23 cellular contexts compared by ENCODE assay signal in genomic region chr17:13212861-13213260, GRCh38.
"Had no signal": no experiment of that assay in that cellular context is flagged by ENCODE, and none has a peak within 500 bp of the region (broad histone marks: within the 10 kb centered on the region; RNA-seq: fewer than 3 reads in every experiment).

No MANE protein-coding gene starts in this region.

- H3K27ac ChIP-seq: neutrophil, prostate gland, sigmoid colon, thoracic aorta, WERI-Rb-1 had no signal

- DNase-seq: activated CD4-positive, alpha-beta T cell treated with anti-CD3 and anti-CD28 coated beads for 48 hours; activated CD4-positive, alpha-beta T cell treated with anti-CD3 and anti-CD28 coated beads, Interleukin-2, amount 50 U/mL, for 48 hours; activated CD8-positive, alpha-beta memory T cell treated with anti-CD3 and anti-CD28 coated beads, Interleukin-2, amount 50 U/mL, for 4 hours; activated gamma-delta T cell treated with Interleukin-2 at 50 U/mL for 16 hours; activated naive CD4-positive, alpha-beta T cell treated with anti-CD3 and anti-CD28 coated beads, Interleukin-2, amount 50 U/mL, for 16 hours; activated T-cell treated with anti-CD3 and anti-CD28 coated beads, Interleukin-2, amount 50 U/mL, for 24 hours; amniotic stem cell; central memory CD4-positive, alpha-beta T cell; head of caudate nucleus; hippocampal formation; kidney; naive B cell; nephron progenitor cell; sigmoid colon; small intestine; stimulated activated CD4-positive, alpha-beta T cell treated with anti-CD3 and anti-CD28 coated beads, Interleukin-4, amount 100 ng/mL, for 24 hours; trophoblast cell; WERI-Rb-1 had no signal

- H3K9me3 ChIP-seq: neutrophil, prostate gland, sigmoid colon, thoracic aorta had no signal

- ATAC-seq: activated CD4-positive, CD25-positive, alpha-beta regulatory T cell treated with anti-CD3 and anti-CD28 coated beads, Interleukin-2, amount 50 U/mL, for 24 hours; stimulated activated effector memory CD8-positive, alpha-beta T cell treated with anti-CD3 and anti-CD28 coated beads, Interleukin-12 subunit alpha, Interleukin-12 subunit beta, amount 100 ng/mL, for 72 hours had no signal

- H3K27me3 ChIP-seq: neutrophil, sigmoid colon had no signal

- H3K36me3 ChIP-seq: neutrophil, prostate gland, sigmoid colon, thoracic aorta, WERI-Rb-1 had no signal

- H3K4me3 ChIP-seq: prostate gland, sigmoid colon, thoracic aorta had no signal

- H3K4me1 ChIP-seq: prostate gland, sigmoid colon had no signal
